ENCODE assay signal across 8 cellular contexts in genomic region chr12:20646239-20646827, GRCh38.
DNase-seq lines count a peak whose midpoint lies in the region; ATAC-seq, FAIRE-seq and TF ChIP-seq lines count a peak whose summit lies in the region.

No MANE protein-coding gene starts in this region.

- no peaks in the 10 kb centered on the region for H3K79me2 ChIP-seq in DOHH2 (ENCODE audit: control insufficient read depth, low read length)

- no peaks in the 10 kb centered on the region for H3K9me3 ChIP-seq in DOHH2 (ENCODE audit: control insufficient read depth, insufficient read depth, low read length)

- H3F3A ChIP-seq in DOHH2 (ENCODE audit: control insufficient read depth, insufficient read depth), result no peaks in the 10 kb centered on the region

- no peak overlapping the region for H3K27ac ChIP-seq in DOHH2 (ENCODE audit: low read depth, low read length)

- no peak for FAIRE-seq in HTR-8/SVneo (lab: Jason Lieb, UNC)

- H3K36me3 ChIP-seq in DOHH2 (ENCODE audit: control insufficient read depth, low read length), result no peaks in the 10 kb centered on the region

- DNase-seq in HTR-8/SVneo (ENCODE audit: insufficient read length, low spot score) (peak; percentile 20), RKO (ENCODE audit: low spot score) (peak; percentile 76), foreskin fibroblast (peak; percentile 1 to 55), retina (peak; percentile 24)
- DNase-seq in activated CD8-positive, alpha-beta memory T cell treated with anti-CD3 and anti-CD28 coated beads, Interleukin-2, amount 50 U/mL, for 48 hours, result no peak

- H3K4me3 ChIP-seq in DOHH2 (ENCODE audit: low read length), result no peak overlapping the region
- no peak overlapping the region for H3K4me3 ChIP-seq in foreskin fibroblast (ENCODE audit: low read depth in 1 of 2, low read length in 2 of 2)

- H3K27me3 ChIP-seq in DOHH2 (ENCODE audit: control insufficient read depth, low read length), result no peaks in the 10 kb centered on the region

- TF ChIP-seq CTCF in DOHH2 (IDR thresholded peaks at IDR 0.05; ENCODE audit: low read depth, low read length, poor library complexity, severe bottlenecking) (peak; percentile 71), foreskin fibroblast (IDR thresholded peaks at IDR 0.05; ENCODE audit: low read depth, low read length) (peak; percentile 63)

- no peak overlapping the region for H3K4me2 ChIP-seq in DOHH2 (ENCODE audit: low read length)

- no peaks in the 10 kb centered on the region for H3K9me2 ChIP-seq in DOHH2 (replicated peaks; ENCODE audit: control insufficient read depth, low read length)

- no peaks in the 10 kb centered on the region for H4K20me1 ChIP-seq in DOHH2 (ENCODE audit: control insufficient read depth, insufficient read depth, low read depth, low read length)

- no peak for ATAC-seq in HG03571 (IDR thresholded peaks at IDR 0.05; ENCODE audit: unreplicated experiment)
- ATAC-seq in HG02870 (IDR thresholded peaks at IDR 0.05; ENCODE audit: unreplicated experiment), result no peak

- H3K4me1 ChIP-seq in DOHH2 (ENCODE audit: control insufficient read depth, low read length), result no peaks in the 10 kb centered on the region
